In genomic region chr1:32770741-32771548, GRCh38 we compare ENCODE assay signal across 12 cellular contexts. TPM values are rescaled to one million over a fixed set of nuclear protein-coding genes. Genes with fewer than 3 reads are reported as not detected.
A peak's percentile ranks its signal among the peaks of the same experiment; 100 is the strongest.
DNase-seq lines count a peak whose midpoint lies in the region; ATAC-seq, FAIRE-seq and TF ChIP-seq lines count a peak whose summit lies in the region.
"Had no signal": no experiment of that assay in that cellular context is flagged by ENCODE, and none has a peak within 500 bp of the region (broad histone marks: within the 10 kb centered on the region; RNA-seq: fewer than 3 reads in every experiment).

No MANE protein-coding gene starts in this region.

- peak overlapping the region in 4 of 11 experiments; percentile 14 to 59 (median 56); a peak in 8 of 22 replicates for H3K9ac ChIP-seq in BLaER1 treated with 17β-estradiol and CSF1 and Interleukin-3, amounts not matched to agents 10 nM and 100 nM
- H3K9ac ChIP-seq in mesendoderm (ENCODE audit: low read length) (no peak overlapping the region), HepG2 (ENCODE audit: insufficient read depth, low read depth, low read length) (no peak overlapping the region)

- H3K9me3 ChIP-seq in BLaER1 treated with 17β-estradiol and CSF1 and Interleukin-3, amounts not matched to agents 10 nM and 100 nM (replicated peaks in 1 of 11), result no peaks in the 10 kb centered on the region
- H3K9me3 ChIP-seq in adrenal gland (replicated peaks in 1 of 3) (no peaks in the 10 kb centered on the region), tibial nerve (no peaks in the 10 kb centered on the region), HepG2 (ENCODE audit: low read length) (no peaks in the 10 kb centered on the region)

- H2BK120ac ChIP-seq in mesendoderm (ENCODE audit: low read depth, low read length), result no peak overlapping the region

- H3K4me3 ChIP-seq in BLaER1 treated with 17β-estradiol and CSF1 and Interleukin-3, amounts not matched to agents 10 nM and 100 nM, result no peak overlapping the region; a peak in 1 of 20 replicates
- H3K4me3 ChIP-seq in adrenal gland (no peak overlapping the region), mesendoderm (ENCODE audit: low read length) (no peak overlapping the region), tibial nerve (no peak overlapping the region), HepG2 (replicated peaks in 1 of 3; ENCODE audit: insufficient read depth in 1 of 3, low read depth in 2 of 3, low read length in 3 of 3) (no peak overlapping the region)
- H3K4me3 ChIP-seq: GM12878 had no signal

- H2BK15ac ChIP-seq in mesendoderm (replicated peaks; ENCODE audit: low read depth), result no peak overlapping the region

- no peak overlapping the region for H2BK5ac ChIP-seq in mesendoderm (ENCODE audit: low read length)

- H3K56ac ChIP-seq in mesendoderm (ENCODE audit: low read length), result peak overlapping the region; percentile 51

- H3K4me1 ChIP-seq in BLaER1 treated with 17β-estradiol and CSF1 and Interleukin-3, amounts not matched to agents 10 nM and 100 nM, result peaks cover 16 to 78% (median 69%) of the 10 kb centered on the region in 10 experiments
- peaks cover 51 to 74% of the 10 kb centered on the region in 2 donors for H3K4me1 ChIP-seq in adrenal gland (replicated peaks in 1 of 2)
- H3K4me1 ChIP-seq in mesendoderm (ENCODE audit: control insufficient read depth, low read depth, low read length), result peaks cover 7% of the 10 kb centered on the region
- peaks cover 0 to 63% (median 4%) of the 10 kb centered on the region in 4 donors for H3K4me1 ChIP-seq in tibial nerve
- H3K4me1 ChIP-seq in HepG2 (ENCODE audit: insufficient read depth, low read length), result peaks cover 18% of the 10 kb centered on the region

- H3K4me2 ChIP-seq in BLaER1 treated with 17β-estradiol and CSF1 and Interleukin-3, amounts not matched to agents 10 nM and 100 nM, result peak overlapping the region; percentile 44 to 92 (median 80); a peak in 20 of 22 replicates
- H3K4me2 ChIP-seq in mesendoderm (ENCODE audit: low read length) (no peak overlapping the region), HepG2 (ENCODE audit: low read depth, low read length) (no peak overlapping the region)

- H3K79me1 ChIP-seq in mesendoderm (ENCODE audit: low read length), result peaks cover 10% of the 10 kb centered on the region

- no peak overlapping the region for H4K8ac ChIP-seq in mesendoderm (ENCODE audit: low read depth, low read length)

- peaks cover 23 to 65% (median 35%) of the 10 kb centered on the region in 11 experiments; a peak in 21 of 22 replicates for H4K20me1 ChIP-seq in BLaER1 treated with 17β-estradiol and CSF1 and Interleukin-3, amounts not matched to agents 10 nM and 100 nM
- no peaks in the 10 kb centered on the region for H4K20me1 ChIP-seq in HepG2 (ENCODE audit: insufficient read depth, low read length)

- POLR2A ChIA-PET in HepG2 (lab: Yijun Ruan, JAX), result interaction anchor here (0.7 to 4.9 kb wide), 2 partner anchors 34 to 58 kb away, joined by 3 to 51 read pairs; no protein-coding TSS in a partner anchor

- H3K36me3 ChIP-seq in BLaER1 treated with 17β-estradiol and CSF1 and Interleukin-3, amounts not matched to agents 10 nM and 100 nM, result peaks cover 24 to 33% (median 29%) of the 10 kb centered on the region in 11 experiments
- H3K36me3 ChIP-seq in adrenal gland (replicated peaks in 1 of 2) (peaks cover 0 to 46% of the 10 kb centered on the region in 2 donors), mesendoderm (ENCODE audit: control insufficient read depth, insufficient read depth, low read length) (peaks cover 11% of the 10 kb centered on the region), tibial nerve (peaks cover 0 to 42% (median 0%) of the 10 kb centered on the region in 3 donors), HepG2 (replicated peaks in 1 of 2; ENCODE audit: control insufficient read depth in 1 of 2, insufficient read depth in 2 of 2, low read length in 2 of 2) (peaks cover 16 to 28% of the 10 kb centered on the region in 2 experiments)

- no peak overlapping the region for H4K5ac ChIP-seq in mesendoderm (ENCODE audit: low read length)

- DNase-seq in GM10266 (ENCODE audit: extremely low spot score), result peak; percentile 32
- peak in 4 of 7 donors; percentile 53 to 79 (median 60) for DNase-seq in adrenal gland
- DNase-seq in mesendoderm, result no peak
- DNase-seq in tibial nerve (ENCODE audit: low spot score in 2 of 2), result no peak
- DNase-seq in NCI-H2107 treated with DMSO at 0.1 percent for 48 hours (lab: John Stamatoyannopoulos, UW; ENCODE audit: unreplicated experiment), result no peak
- DNase-seq in HepG2 (ENCODE audit: low spot score), result no peak
- DNase-seq: NCI-H1930, NCI-H510A, SIG-M5 had no signal

- TF ChIP-seq POLR2A in adrenal gland (IDR thresholded peaks at IDR 0.05) (no peak), tibial nerve (IDR thresholded peaks at IDR 0.05) (no peak), HepG2 (IDR thresholded peaks at IDR 0.05; ENCODE audit: insufficient read depth in 1 of 2, low read depth in 2 of 2, low read length in 2 of 2) (no peak)

- no peak for FAIRE-seq in HepG2 (lab: Jason Lieb, UNC)
- FAIRE-seq: GM12878 had no signal

- H2AFZ ChIP-seq in HepG2 (ENCODE audit: low read length), result no peak overlapping the region

- no TSS peak for BruUV-seq in HepG2 (replicated peaks; lab: Mats Ljungman, UMichigan)

- H3K23ac ChIP-seq in mesendoderm (ENCODE audit: low read length), result no peak overlapping the region

- no peaks in the 10 kb centered on the region for H3K27me3 ChIP-seq in BLaER1 treated with 17β-estradiol and CSF1 and Interleukin-3, amounts not matched to agents 10 nM and 100 nM
- H3K27me3 ChIP-seq in adrenal gland (no peaks in the 10 kb centered on the region), mesendoderm (ENCODE audit: insufficient read depth, low read length, poor library complexity) (no peaks in the 10 kb centered on the region), tibial nerve (no peaks in the 10 kb centered on the region), HepG2 (ENCODE audit: control insufficient read depth in 1 of 2, insufficient read depth in 2 of 2, low read length in 2 of 2) (no peaks in the 10 kb centered on the region)

- CTCF ChIA-PET in HepG2 (lab: Yijun Ruan, JAX; ENCODE audit: low intra/inter-chr PET ratio, low total read pairs), result interaction anchor here (2.5 kb wide), 1 partner anchor 59 kb away, joined by 12 read pairs; no protein-coding TSS in a partner anchor

- peaks cover 17% of the 10 kb centered on the region for H3K79me2 ChIP-seq in mesendoderm (ENCODE audit: control insufficient read depth, insufficient read depth, low read length)
- no peaks in the 10 kb centered on the region for H3K79me2 ChIP-seq in HepG2 (ENCODE audit: insufficient read depth, low read length)

- no peak overlapping the region for H3K18ac ChIP-seq in mesendoderm (ENCODE audit: low read length)

- TF ChIP-seq RAD21 in HepG2 (CRISPR knock-in tag; IDR thresholded peaks at IDR 0.05), result no peak

- no peak for TF ChIP-seq EP300 in tibial nerve (IDR thresholded peaks at IDR 0.05)
- TF ChIP-seq EP300 in HepG2 (IDR thresholded peaks at IDR 0.05; ENCODE audit: low read depth in 2 of 2, low read length in 2 of 2), result no peak
- no peak for TF ChIP-seq EP300 in HepG2 (CRISPR knock-in tag; IDR thresholded peaks at IDR 0.05; ENCODE audit: borderline replicate concordance)

- no peak overlapping the region for H2AK5ac ChIP-seq in mesendoderm (ENCODE audit: low read length)

- 39 to 62% (median 55%) methylated on average over 2 to 18 of the region's 18 CpGs for WGBS in adrenal gland, 4 donors
- no CpG with 5 or more reads among the region's 18 CpGs for WGBS in mesendoderm (ENCODE audit: extremely low coverage, insufficient coverage, low lambda C conversion rate)
- 73 to 77% methylated on average over 14 to 15 of the region's 18 CpGs for WGBS in tibial nerve, 2 donors
- 95% methylated on average over 17 of the region's 18 CpGs for WGBS in HepG2 (ENCODE audit: low lambda C conversion rate)

- no peak overlapping the region for H3K4ac ChIP-seq in mesendoderm (ENCODE audit: low read depth, low read length)

- no peak for ATAC-seq in HG03439 (IDR thresholded peaks at IDR 0.05; ENCODE audit: unreplicated experiment)
- no peak for ATAC-seq in HepG2
- ATAC-seq: GM12878 had no signal

- H3K27ac ChIP-seq in BLaER1 treated with 17β-estradiol and CSF1 and Interleukin-3, amounts not matched to agents 10 nM and 100 nM, result peak overlapping the region in 2 of 11 experiments; percentile 40 to 55; a peak in 3 of 22 replicates
- peak overlapping the region; percentile 43 to 84 (median 68) for H3K27ac ChIP-seq in adrenal gland
- no peak overlapping the region for H3K27ac ChIP-seq in mesendoderm (ENCODE audit: low read depth, low read length)
- H3K27ac ChIP-seq in tibial nerve, result no peak overlapping the region
- H3K27ac ChIP-seq in HepG2 (ENCODE audit: extremely low read length, insufficient read depth, low read length), result no peak overlapping the region

- in situ Hi-C loops in HepG2 (cut with HindIII; ENCODE audit: extremely low pct_ligation_motif_present, low pct_unique_long_range_greater_than_20kb), result no loop called here

- TF ChIP-seq CTCF in GM10266 (IDR thresholded peaks at IDR 0.05; ENCODE audit: control insufficient read depth, insufficient read depth, low read depth, missing control alignments) (no peak), adrenal gland (IDR thresholded peaks at IDR 0.05) (no peak), tibial nerve (IDR thresholded peaks at IDR 0.05) (no peak), HepG2 (CRISPR knock-in tag; IDR thresholded peaks at IDR 0.05) (no peak)

- intact Hi-C loops in adrenal gland (cut with DNase I), result loop anchor here (5.0 kb wide), 1 partner anchor 54 kb away; no protein-coding TSS in a partner anchor
- intact Hi-C loops in HepG2 (cut with micrococcal nuclease; ENCODE audit: unreplicated experiment), result no loop called here

RNA-seq across cellular contexts. Expression of gene YARS1, which starts 46.2 kb away (rescaled TPM):
- total RNA-seq in adrenal gland (100 to 1,000 TPM in 4 of 8 donors, 10 to 100 TPM in 4; 73.9 to 190 (median 97.0) TPM), tibial nerve (10 to 100 TPM; 29.0 to 80.7 (median 50.2) TPM), HepG2 (2016; rRNA removed; fragmentation: Illumina TruSeq; extraction: Trizol) (102 and 113 TPM in 2 replicates)
- polyA plus RNA-seq in adrenal gland (100 to 1,000 TPM in 1 of 3 donors, 10 to 100 TPM in 2; 55.5 to 183 (median 56.1) TPM), HepG2 (2011; rRNA removed) (50.1 and 52.2 TPM in 2 replicates)
- polyA plus RNA-seq in mesendoderm (2013, experiment 1 of 2), result 217 TPM
- 220 TPM for polyA plus RNA-seq in mesendoderm (2013, experiment 2 of 2)
- total RNA-seq in HepG2 (2016; cell fraction: cytosol; rRNA removed; fragmentation: Illumina TruSeq; extraction: Trizol; ENCODE audit: low read depth), result 36.6 and 40.5 TPM in 2 replicates
- total RNA-seq in HepG2 (2016; cell fraction: insoluble cytoplasmic fraction; rRNA removed; fragmentation: Illumina TruSeq; extraction: Trizol), result 96.0 and 117 TPM in 2 replicates
- 43.4 and 44.4 TPM in 2 replicates for total RNA-seq in HepG2 (2016; cell fraction: membrane; rRNA removed; fragmentation: Illumina TruSeq; extraction: Trizol)
- total RNA-seq in HepG2 (2016; cell fraction: nucleus; rRNA removed; fragmentation: Illumina TruSeq; extraction: Trizol), result 70.7 and 78.7 TPM in 2 replicates
- polyA plus RNA-seq in HepG2 (2011; cell fraction: cytosol; rRNA removed), result 32.2 and 38.5 TPM in 2 replicates
- polyA plus RNA-seq in HepG2 (2011; cell fraction: nucleus; rRNA removed), result 91.6 and 121 TPM in 2 replicates
- 124 and 158 TPM in 2 replicates for polyA plus RNA-seq in HepG2 (2012)
- polyA plus RNA-seq in HepG2 (2016; cell fraction: cytosol; fragmentation: Illumina TruSeq; extraction: Trizol; ENCODE audit: low read depth), result 11.8 and 14.3 TPM in 2 replicates
- 83.4 and 91.9 TPM in 2 replicates for polyA plus RNA-seq in HepG2 (2016; cell fraction: insoluble cytoplasmic fraction; fragmentation: Illumina TruSeq; extraction: Trizol; ENCODE audit: low read depth)
- polyA plus RNA-seq in HepG2 (2016; cell fraction: membrane; fragmentation: Illumina TruSeq; extraction: Trizol; ENCODE audit: low read depth), result 20.7 and 20.8 TPM in 2 replicates
- polyA plus RNA-seq in HepG2 (2016; cell fraction: nucleus; fragmentation: Illumina TruSeq; extraction: Trizol; ENCODE audit: insufficient read depth, low read depth), result 117 TPM in 2 replicates
- polyA minus RNA-seq in HepG2 (2011; rRNA and poly(A)+ RNA removed; ENCODE audit: low replicate concordance), result 68.0 and 103 TPM in 2 replicates
- 43.2 and 68.7 TPM in 2 replicates for polyA minus RNA-seq in HepG2 (2011; cell fraction: cytosol; rRNA and poly(A)+ RNA removed)
- 63.1 and 101 TPM in 2 replicates for polyA minus RNA-seq in HepG2 (2011; cell fraction: nucleus; rRNA and poly(A)+ RNA removed)

RNA-seq across cellular contexts. Expression of gene S100PBP, which starts 46.5 kb away (rescaled TPM):
- 10 to 100 TPM; 14.0 to 50.1 (median 32.9) TPM for total RNA-seq in adrenal gland
- polyA plus RNA-seq in adrenal gland, result 10 to 100 TPM; 14.0 to 45.9 (median 22.4) TPM
- polyA plus RNA-seq in mesendoderm (2013, experiment 1 of 2), result 15.2 TPM
- 15.5 TPM for polyA plus RNA-seq in mesendoderm (2013, experiment 2 of 2)
- 10 to 100 TPM; 24.0 to 55.5 (median 33.4) TPM for total RNA-seq in tibial nerve
- total RNA-seq in HepG2 (2016; rRNA removed; fragmentation: Illumina TruSeq; extraction: Trizol), result 26.1 and 28.4 TPM in 2 replicates
- total RNA-seq in HepG2 (2016; cell fraction: cytosol; rRNA removed; fragmentation: Illumina TruSeq; extraction: Trizol; ENCODE audit: low read depth), result 18.1 and 18.8 TPM in 2 replicates
- total RNA-seq in HepG2 (2016; cell fraction: insoluble cytoplasmic fraction; rRNA removed; fragmentation: Illumina TruSeq; extraction: Trizol), result 24.5 and 27.7 TPM in 2 replicates
- 22.6 and 25.5 TPM in 2 replicates for total RNA-seq in HepG2 (2016; cell fraction: membrane; rRNA removed; fragmentation: Illumina TruSeq; extraction: Trizol)
- 24.5 and 34.9 TPM in 2 replicates for total RNA-seq in HepG2 (2016; cell fraction: nucleus; rRNA removed; fragmentation: Illumina TruSeq; extraction: Trizol)
- 17.9 and 20.4 TPM in 2 replicates for polyA plus RNA-seq in HepG2 (2011; rRNA removed)
- polyA plus RNA-seq in HepG2 (2011; cell fraction: cytosol; rRNA removed), result 6.8 and 11.2 TPM in 2 replicates
- polyA plus RNA-seq in HepG2 (2011; cell fraction: nucleus; rRNA removed), result 18.2 and 22.4 TPM in 2 replicates
- polyA plus RNA-seq in HepG2 (2012), result 10.8 and 13.1 TPM in 2 replicates
- 4.2 and 4.7 TPM in 2 replicates for polyA plus RNA-seq in HepG2 (2016; cell fraction: cytosol; fragmentation: Illumina TruSeq; extraction: Trizol; ENCODE audit: low read depth)
- 19.5 and 20.9 TPM in 2 replicates for polyA plus RNA-seq in HepG2 (2016; cell fraction: insoluble cytoplasmic fraction; fragmentation: Illumina TruSeq; extraction: Trizol; ENCODE audit: low read depth)
- 5.3 and 5.6 TPM in 2 replicates for polyA plus RNA-seq in HepG2 (2016; cell fraction: membrane; fragmentation: Illumina TruSeq; extraction: Trizol; ENCODE audit: low read depth)
- polyA plus RNA-seq in HepG2 (2016; cell fraction: nucleus; fragmentation: Illumina TruSeq; extraction: Trizol; ENCODE audit: insufficient read depth, low read depth), result 49.7 and 53.4 TPM in 2 replicates
- polyA minus RNA-seq in HepG2 (2011; rRNA and poly(A)+ RNA removed; ENCODE audit: low replicate concordance), result 20.9 and 25.1 TPM in 2 replicates
- polyA minus RNA-seq in HepG2 (2011; cell fraction: cytosol; rRNA and poly(A)+ RNA removed), result 9.6 and 12.2 TPM in 2 replicates
- 44.3 and 47.9 TPM in 2 replicates for polyA minus RNA-seq in HepG2 (2011; cell fraction: nucleus; rRNA and poly(A)+ RNA removed)

Comparison
In these comparisons a context has a peak if more than half of its experiments do, and no peak if none do; other contexts are left out.
1. H3K27ac ChIP-seq: peak in adrenal gland (5 of 5); none in mesendoderm (single experiment), tibial nerve (0 of 4) and HepG2 (single experiment).
2. H3K4me2 ChIP-seq: peak in BLaER1 treated with 17β-estradiol and CSF1 and Interleukin-3, amounts not matched to agents 10 nM and 100 nM (11 of 11); none in mesendoderm (single experiment) and HepG2 (single experiment).
3. DNase-seq: peak in GM10266 (single experiment) and adrenal gland (4 of 7); none in mesendoderm (single experiment), tibial nerve (0 of 2), NCI-H2107 treated with DMSO at 0.1 percent for 48 hours (single experiment) and HepG2 (single experiment).